7 cellular contexts compared by ENCODE assay signal in the genomic region with DNA sequence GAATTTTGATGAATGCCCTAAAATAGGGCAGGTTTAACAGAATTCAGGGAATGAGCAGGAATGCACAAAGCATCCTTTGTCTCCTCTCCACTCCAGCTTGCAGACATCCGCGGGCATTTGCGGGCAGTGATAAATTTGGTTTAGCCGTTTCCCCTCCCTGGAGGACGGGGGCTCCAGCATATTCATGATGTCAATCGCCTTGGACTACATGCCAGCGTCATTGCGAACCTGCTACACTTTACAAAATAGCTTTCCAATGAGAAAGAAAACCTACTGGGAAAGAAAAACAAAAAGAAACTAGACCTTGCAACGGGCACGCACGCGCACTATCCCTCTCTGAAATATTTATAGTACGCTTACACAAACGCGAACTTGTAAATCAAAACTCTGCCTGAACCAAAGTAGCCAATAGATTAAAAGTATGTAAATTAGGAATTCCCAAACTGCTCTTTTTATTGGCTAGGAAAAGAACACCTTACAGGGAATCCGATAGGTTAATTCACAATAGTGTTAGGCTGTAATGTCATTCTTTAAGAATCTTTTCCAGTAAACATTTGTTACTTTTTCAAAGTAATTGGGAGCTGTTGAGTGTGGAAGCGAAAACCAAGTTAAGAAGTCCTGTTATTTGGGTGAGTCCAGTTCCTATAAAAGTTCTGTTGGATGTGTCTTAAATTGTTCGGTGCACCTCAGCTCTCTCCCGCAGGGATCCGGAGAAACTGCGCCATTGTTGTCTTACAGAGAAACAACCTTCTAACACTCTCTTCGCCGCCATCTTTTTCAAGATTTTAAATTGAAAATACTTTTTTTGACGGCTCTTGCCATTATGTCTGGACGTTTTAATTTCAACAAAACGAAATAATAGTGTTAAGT.
DNase-seq lines count a peak whose midpoint lies in the region; ATAC-seq and TF ChIP-seq lines count a peak whose summit lies in the region.

No MANE protein-coding gene starts in this region.

- CTCF ChIA-PET in activated B cell treated with CpG ODN at 0.5 μM for 24 hours (lab: Charles Lee): interaction anchor here (0.5 to 1.7 kb wide), 2 partner anchors 10 to 314 kb away, joined by 3 read pairs; partner anchors contain the start of gene HMGN4

- intact Hi-C loops in activated B cell treated with CpG ODN at 0.5 μM for 24 hours (cut with micrococcal nuclease): loop anchor here (1.0 to 5.0 kb wide), 5 partner anchors 8 to 298 kb away; a partner anchor contains a TSS
- intact Hi-C loops in dorsolateral prefrontal cortex (cut with DNase I): no loop called here
- intact Hi-C loops in right lobe of liver (cut with DNase I): loop anchor here in 1 of 2 donors (10.0 kb wide), 1 partner anchor 61 kb away; a partner anchor contains a TSS

- TF ChIP-seq POLR2A in right lobe of liver (IDR thresholded peaks at IDR 0.05): peak; percentile 72

- H3K4me1 Mint-ChIP-seq in activated B cell treated with CpG ODN at 0.5 μM for 24 hours: peaks cover 4% of the 10 kb centered on the region

- no peaks in the 10 kb centered on the region for H3K27me3 Mint-ChIP-seq in activated B cell treated with CpG ODN at 0.5 μM for 24 hours

- DNase-seq in NCI-H187 (lab: John Stamatoyannopoulos, UW): peak; percentile 73 to 96
- no peak for DNase-seq in activated B cell treated with CpG ODN at 0.5 μM for 24 hours
- DNase-seq in dorsolateral prefrontal cortex: peak in 2 of 10 donors; percentile 69 to 73
- peak; percentile 54 to 76 (median 73) for DNase-seq in right lobe of liver
- DNase-seq in stimulated activated naive CD4-positive, alpha-beta T cell (lab: John Stamatoyannopoulos, UW): peak; percentile 50 to 90 (median 80)

- no peaks in the 10 kb centered on the region for H3K36me3 ChIP-seq in right lobe of liver

- peak overlapping the region; percentile 51 to 94 (median 83) for H3K27ac ChIP-seq in dorsolateral prefrontal cortex
- peak overlapping the region; percentile 61 to 92 (median 72) for H3K27ac ChIP-seq in right lobe of liver

- no peaks in the 10 kb centered on the region for H3K9me3 Mint-ChIP-seq in activated B cell treated with CpG ODN at 0.5 μM for 24 hours

- H3K36me3 Mint-ChIP-seq in activated B cell treated with CpG ODN at 0.5 μM for 24 hours (ENCODE audit: low read depth): peaks cover 6% of the 10 kb centered on the region

- no peaks in the 10 kb centered on the region for H3K4me1 ChIP-seq in right lobe of liver

- TF ChIP-seq CTCF in activated B cell treated with CpG ODN at 0.5 μM for 24 hours (IDR thresholded peaks at IDR 0.05) (no peak), dorsolateral prefrontal cortex (IDR thresholded peaks at IDR 0.05 in 54 of 56, conservative IDR thresholded peaks at IDR 0.05 in 2 of 56; ENCODE audit: low read depth in 1 of 56, partially characterized antibody in 56 of 56) (peak in 1 of 56 donors; percentile 15), right lobe of liver (IDR thresholded peaks at IDR 0.05) (no peak)

- ATAC-seq in GM18502 (IDR thresholded peaks at IDR 0.05; ENCODE audit: poor library complexity, unreplicated experiment): peak; percentile 74
- ATAC-seq in HG02852 (IDR thresholded peaks at IDR 0.05; ENCODE audit: unreplicated experiment): peak; percentile 59
- peak; percentile 87 for ATAC-seq in activated B cell treated with CpG ODN at 0.5 μM for 24 hours (ENCODE audit: low read depth)
- peak; percentile 93 to 96 (median 94) for ATAC-seq in right lobe of liver

- H3K4me3 ChIP-seq in dorsolateral prefrontal cortex: peak overlapping the region; percentile 15 to 69 (median 54)
- H3K4me3 ChIP-seq in right lobe of liver: peak overlapping the region; percentile 42 to 57 (median 53)

- H3K9me3 ChIP-seq in right lobe of liver: peaks cover 0 to 9% (median 0%) of the 10 kb centered on the region in 4 donors

- H3K4me3 Mint-ChIP-seq in activated B cell treated with CpG ODN at 0.5 μM for 24 hours: no peak overlapping the region

- H3K27me3 ChIP-seq in dorsolateral prefrontal cortex (peaks cover 0 to 97% (median 61%) of the 10 kb centered on the region in 45 donors), right lobe of liver (no peaks in the 10 kb centered on the region)

- POLR2A ChIA-PET in activated B cell treated with CpG ODN at 0.5 μM for 24 hours (lab: Charles Lee): interaction anchor here (0.6 to 6.9 kb wide), 21 partner anchors 8 to 1586 kb away, joined by 3 to 161 read pairs (median 11); partner anchors contain the start of gene HMGN4

- H3K27ac Mint-ChIP-seq in activated B cell treated with CpG ODN at 0.5 μM for 24 hours: no peak overlapping the region

- WGBS in right lobe of liver (ENCODE audit: insufficient coverage, low coverage, low lambda C conversion rate, missing lambda C conversion rate): under 1% methylated on average over 26 of the region's 26 CpGs
